In the genomic region with DNA sequence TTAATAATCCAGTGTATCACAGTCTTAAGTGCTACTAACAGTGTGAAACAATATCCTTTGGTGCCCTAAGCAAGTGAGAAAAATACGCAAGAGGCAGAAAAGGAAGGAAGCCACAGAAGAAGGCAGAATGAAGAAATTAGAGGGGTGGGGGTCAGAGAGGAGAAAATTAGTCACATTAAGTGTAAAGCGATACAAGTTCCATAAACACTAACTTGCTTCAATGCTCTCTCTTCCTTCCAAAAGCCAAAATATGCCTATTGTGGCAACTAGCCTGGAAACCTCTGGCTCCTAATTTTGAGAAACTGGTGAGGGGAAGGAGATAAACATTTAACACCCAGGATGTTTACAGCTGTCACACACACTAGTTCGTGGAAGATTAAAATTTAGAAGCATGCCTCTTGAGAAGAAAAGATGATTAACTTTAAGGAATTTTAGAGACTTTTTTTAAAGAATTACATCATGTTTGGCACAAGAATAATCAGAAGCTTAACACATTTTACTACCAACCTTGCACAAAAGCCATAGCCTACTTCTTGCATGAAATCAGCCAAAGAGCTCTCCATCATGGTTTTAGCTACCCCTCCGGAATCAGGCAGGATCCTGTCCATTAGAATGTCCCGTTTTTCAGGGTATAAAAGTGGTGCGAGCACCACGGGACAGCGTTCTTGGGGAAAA, we compare ENCODE assay signal across 18 cellular contexts. TPM values are rescaled to one million over a fixed set of nuclear protein-coding genes. Genes with fewer than 3 reads are reported as not detected.
A peak's percentile ranks its signal among the peaks of the same experiment; 100 is the strongest.
DNase-seq lines count a peak whose midpoint lies in the region; ATAC-seq and TF ChIP-seq lines count a peak whose summit lies in the region.
"Had no signal": no experiment of that assay in that cellular context is flagged by ENCODE, and none has a peak within 500 bp of the region (broad histone marks: within the 10 kb centered on the region; RNA-seq: fewer than 3 reads in every experiment).

No MANE protein-coding gene starts in this region.

- no peak for ATAC-seq in HG03135 (IDR thresholded peaks at IDR 0.05; ENCODE audit: unreplicated experiment)
- no peak for ATAC-seq in HG02870 (IDR thresholded peaks at IDR 0.05; ENCODE audit: unreplicated experiment)
- no peak for ATAC-seq in GM21528 (IDR thresholded peaks at IDR 0.05; ENCODE audit: low FRiP score, unreplicated experiment)

- POLR2A ChIA-PET in Caco-2 (lab: Charles Lee): no interaction called here

- H3K27me3 ChIP-seq in Caco-2 (replicated peaks; ENCODE audit: control insufficient read depth, insufficient read depth, low read length): no peaks in the 10 kb centered on the region
- H3K27me3 ChIP-seq: transverse colon had no signal

- no peak overlapping the region for H3K27ac Mint-ChIP-seq in Caco-2 (ENCODE audit: unreplicated experiment)
- peak overlapping the region; percentile 12 for H3K27ac Mint-ChIP-seq in activated T-helper 1 cell treated with anti-CD3 and anti-CD28 coated beads, Interleukin-12 subunit alpha, Interleukin-12 subunit beta, Interleukin-2, Interleukin-4 antibody, amounts not matched to agents 30 ng/mL and 10 ng/mL and 1 ng/mL, durations not matched to agents 14 hours and 24 hours and 36 hours
- peak overlapping the region; percentile 46 for H3K27ac Mint-ChIP-seq in glutamatergic neuron (ENCODE audit: unreplicated experiment)

- in situ Hi-C loops in G401 (cut with HindIII; ENCODE audit: low sequenced_read_pairs): loop anchor here (5.0 kb wide), 1 partner anchor 48 kb away; no protein-coding TSS in a partner anchor

- H3K4me3 Mint-ChIP-seq in Caco-2 (ENCODE audit: unreplicated experiment) (no peak overlapping the region), glutamatergic neuron (ENCODE audit: unreplicated experiment) (no peak overlapping the region)
- no peak overlapping the region for H3K4me3 Mint-ChIP-seq in activated T-helper 1 cell treated with anti-CD3 and anti-CD28 coated beads, Interleukin-12 subunit alpha, Interleukin-12 subunit beta, Interleukin-2, Interleukin-4 antibody, amounts not matched to agents 30 ng/mL and 10 ng/mL and 1 ng/mL, durations not matched to agents 14 hours and 24 hours and 36 hours

- no peaks in the 10 kb centered on the region for H3K4me1 Mint-ChIP-seq in Caco-2 (ENCODE audit: low read depth, unreplicated experiment)
- peaks cover 11% of the 10 kb centered on the region for H3K4me1 Mint-ChIP-seq in activated T-helper 1 cell treated with anti-CD3 and anti-CD28 coated beads, Interleukin-12 subunit alpha, Interleukin-12 subunit beta, Interleukin-2, Interleukin-4 antibody, amounts not matched to agents 30 ng/mL and 10 ng/mL and 1 ng/mL, durations not matched to agents 14 hours and 24 hours and 36 hours (ENCODE audit: low read depth)
- H3K4me1 Mint-ChIP-seq in glutamatergic neuron (ENCODE audit: low read depth, unreplicated experiment): no peaks in the 10 kb centered on the region

- peaks cover 3% of the 10 kb centered on the region for H3K36me3 ChIP-seq in Caco-2 (ENCODE audit: control insufficient read depth, insufficient read depth, low read length)

- H3K4me3 ChIP-seq in AG10803 (ENCODE audit: low read length): no peak overlapping the region
- H3K4me3 ChIP-seq in Caco-2 (ENCODE audit: low read depth, low read length): no peak overlapping the region
- H3K4me3 ChIP-seq: transverse colon had no signal

- H3K27me3 Mint-ChIP-seq in Caco-2 (ENCODE audit: insufficient read depth, unreplicated experiment): no peaks in the 10 kb centered on the region
- no peaks in the 10 kb centered on the region for H3K27me3 Mint-ChIP-seq in activated T-helper 1 cell treated with anti-CD3 and anti-CD28 coated beads, Interleukin-12 subunit alpha, Interleukin-12 subunit beta, Interleukin-2, Interleukin-4 antibody, amounts not matched to agents 30 ng/mL and 10 ng/mL and 1 ng/mL, durations not matched to agents 14 hours and 24 hours and 36 hours (ENCODE audit: insufficient read depth)
- no peaks in the 10 kb centered on the region for H3K27me3 Mint-ChIP-seq in glutamatergic neuron (ENCODE audit: unreplicated experiment)

- no peaks in the 10 kb centered on the region for H3K9me3 Mint-ChIP-seq in Caco-2 (ENCODE audit: unreplicated experiment)
- no peaks in the 10 kb centered on the region for H3K9me3 Mint-ChIP-seq in activated T-helper 1 cell treated with anti-CD3 and anti-CD28 coated beads, Interleukin-12 subunit alpha, Interleukin-12 subunit beta, Interleukin-2, Interleukin-4 antibody, amounts not matched to agents 30 ng/mL and 10 ng/mL and 1 ng/mL, durations not matched to agents 14 hours and 24 hours and 36 hours
- no peaks in the 10 kb centered on the region for H3K9me3 Mint-ChIP-seq in glutamatergic neuron (ENCODE audit: unreplicated experiment)

- peaks cover 99% of the 10 kb centered on the region for H3K36me3 Mint-ChIP-seq in Caco-2 (ENCODE audit: insufficient read depth, unreplicated experiment)
- peaks cover 61% of the 10 kb centered on the region for H3K36me3 Mint-ChIP-seq in activated T-helper 1 cell treated with anti-CD3 and anti-CD28 coated beads, Interleukin-12 subunit alpha, Interleukin-12 subunit beta, Interleukin-2, Interleukin-4 antibody, amounts not matched to agents 30 ng/mL and 10 ng/mL and 1 ng/mL, durations not matched to agents 14 hours and 24 hours and 36 hours (ENCODE audit: low read depth)
- H3K36me3 Mint-ChIP-seq in glutamatergic neuron (ENCODE audit: unreplicated experiment): no peaks in the 10 kb centered on the region

- TF ChIP-seq CTCF in AG10803 (conservative IDR thresholded peaks at IDR 0.05; ENCODE audit: low read length): no peak
- TF ChIP-seq CTCF in Caco-2 (IDR thresholded peaks at IDR 0.05; ENCODE audit: insufficient read depth in 1 of 2, low read depth in 1 of 2, low read length in 1 of 2, severe bottlenecking in 1 of 2, unreplicated experiment in 1 of 2): no peak
- TF ChIP-seq CTCF in glutamatergic neuron (IDR thresholded peaks at IDR 0.05; ENCODE audit: partially characterized antibody, unreplicated experiment): no peak

- H3K4me1 ChIP-seq in Caco-2: no peaks in the 10 kb centered on the region
- H3K4me1 ChIP-seq: parathyroid adenoma, transverse colon had no signal

- no peaks in the 10 kb centered on the region for H3K9me3 ChIP-seq in Caco-2
- H3K9me3 ChIP-seq: transverse colon had no signal

- CTCF ChIA-PET in Caco-2 (lab: Charles Lee): interaction anchor here (0.6 to 1.0 kb wide), 2 partner anchors 38 to 76 kb away, joined by 4 read pairs; no protein-coding TSS in a partner anchor

- DNase-seq in AG10803 (ENCODE audit: low read depth): peak; percentile 54
- DNase-seq in Caco-2: no peak
- DNase-seq in activated T-helper 1 cell treated with anti-CD3 and anti-CD28 coated beads, Interleukin-12 subunit alpha, Interleukin-12 subunit beta, Interleukin-2, Interleukin-4 antibody, amounts not matched to agents 30 ng/mL and 10 ng/mL and 1 ng/mL, durations not matched to agents 14 hours and 24 hours and 36 hours (ENCODE audit: low spot score): no peak
- DNase-seq in glutamatergic neuron: no peak
- DNase-seq in G401 (ENCODE audit: low spot score): no peak
- DNase-seq: activated CD4-positive, alpha-beta T cell treated with anti-CD3 and anti-CD28 coated beads for 1 hour; activated CD8-positive, alpha-beta memory T cell treated with anti-CD3 and anti-CD28 coated beads, Interleukin-2, amount 50 U/mL, for 4 hours; AML-193; aorta; NCI-H2029; NK-92 treated with Interleukin-12 subunit alpha and Interleukin-12 subunit beta, amount 100 ng/mL, for 24 hours; stimulated activated CD4-positive, alpha-beta T cell treated with anti-CD3 and anti-CD28 coated beads, Interleukin-1b, Interleukin-23, amount 100 ng/mL, for 48 hours; stimulated activated naive CD4-positive, alpha-beta T cell treated with Interleukin-2 at 50 U/mL for 16 hours; transverse colon had no signal

- BruUV-seq in Caco-2 (replicated peaks; lab: Mats Ljungman, UMichigan): TSS peak; percentile 16

- intact Hi-C loops in Caco-2 (cut with micrococcal nuclease; ENCODE audit: unreplicated experiment): no loop called here
- intact Hi-C loops in activated T-helper 1 cell treated with anti-CD3 and anti-CD28 coated beads, Interleukin-12 subunit alpha, Interleukin-12 subunit beta, Interleukin-2, Interleukin-4 antibody, amounts not matched to agents 30 ng/mL and 10 ng/mL and 1 ng/mL, durations not matched to agents 14 hours and 24 hours and 36 hours (cut with micrococcal nuclease): no loop called here

RNA-seq across cellular contexts. Expression of a gene that starts 44.7 kb away (rescaled TPM):
- 413 and 417 TPM in 2 replicates for total RNA-seq in Caco-2 (2022)
- total RNA-seq in activated T-helper 1 cell treated with anti-CD3 and anti-CD28 coated beads, Interleukin-12 subunit alpha, Interleukin-12 subunit beta, Interleukin-2, Interleukin-4 antibody, amounts not matched to agents 30 ng/mL and 10 ng/mL and 1 ng/mL, durations not matched to agents 14 hours and 24 hours and 36 hours: 270 and 272 TPM in 2 replicates
- 165 TPM for total RNA-seq in glutamatergic neuron (ENCODE audit: unreplicated experiment)
- 179 and 273 TPM in 2 replicates for total RNA-seq in G401 (2014; rRNA removed; shearing (Covaris generic))
